ENCODE assay signal across 18 cellular contexts in genomic region chr2:32375228-32375892, GRCh38. TPM values are rescaled to one million over a fixed set of nuclear protein-coding genes. Genes with fewer than 3 reads are reported as not detected.
DNase-seq lines count a peak whose midpoint lies in the region; ATAC-seq, FAIRE-seq and TF ChIP-seq lines count a peak whose summit lies in the region.
"Had no signal": no experiment of that assay in that cellular context is flagged by ENCODE, and none has a peak within 500 bp of the region (broad histone marks: within the 10 kb centered on the region; RNA-seq: fewer than 3 reads in every experiment).

No MANE protein-coding gene starts in this region.

- H3K4me1 Mint-ChIP-seq in chondrocyte (ENCODE audit: low read depth) (peaks cover 50% of the 10 kb centered on the region), neural progenitor cell (peaks cover 4% of the 10 kb centered on the region)

- H3K9ac ChIP-seq in HepG2 (ENCODE audit: insufficient read depth, low read depth, low read length) (no peak overlapping the region), neural progenitor cell (no peak overlapping the region)

- no peak overlapping the region for H2AFZ ChIP-seq in HepG2 (ENCODE audit: low read length)
- no peak overlapping the region for H2AFZ ChIP-seq in neural progenitor cell (replicated peaks)

- H3K79me2 ChIP-seq in HepG2 (ENCODE audit: insufficient read depth, low read length) (peaks cover 94% of the 10 kb centered on the region), neural progenitor cell (ENCODE audit: low read depth) (peaks cover 97% of the 10 kb centered on the region)

- H3K9me3 ChIP-seq in HepG2 (ENCODE audit: low read length): no peaks in the 10 kb centered on the region
- no peaks in the 10 kb centered on the region for H3K9me3 ChIP-seq in right lobe of liver
- H3K9me3 ChIP-seq in HEK293 (ENCODE audit: control insufficient read depth, insufficient read depth, low read depth, low read length): no peaks in the 10 kb centered on the region
- no peaks in the 10 kb centered on the region for H3K9me3 ChIP-seq in neural progenitor cell (ENCODE audit: low read depth)
- H3K9me3 ChIP-seq: HAP-1, SJCRH30 had no signal

- TF ChIP-seq POLR2A in HepG2 (IDR thresholded peaks at IDR 0.05; ENCODE audit: insufficient read depth in 1 of 2, low read depth in 2 of 2, low read length in 2 of 2) (no peak), right lobe of liver (IDR thresholded peaks at IDR 0.05) (no peak)

- H3K27ac Mint-ChIP-seq in chondrocyte (ENCODE audit: unreplicated experiment): peak overlapping the region; percentile 32
- H3K27ac Mint-ChIP-seq in neural progenitor cell: no peak overlapping the region

- H3K4me3 ChIP-seq in HepG2 (replicated peaks in 1 of 3; ENCODE audit: insufficient read depth in 1 of 3, low read depth in 2 of 3, low read length in 3 of 3) (no peak overlapping the region), right lobe of liver (no peak overlapping the region), HEK293 (ENCODE audit: low read depth, low read length) (no peak overlapping the region), neural progenitor cell (no peak overlapping the region)
- H3K4me3 ChIP-seq: HAP-1, SJCRH30 had no signal

- no peaks in the 10 kb centered on the region for H3F3A ChIP-seq in neural progenitor cell (ENCODE audit: low read depth)

- H3K4me2 ChIP-seq in HepG2 (ENCODE audit: low read depth, low read length) (no peak overlapping the region), neural progenitor cell (no peak overlapping the region)

- H3K4me3 Mint-ChIP-seq in chondrocyte (ENCODE audit: unreplicated experiment) (no peak overlapping the region), neural progenitor cell (no peak overlapping the region)

- H3K4me1 ChIP-seq in HepG2 (ENCODE audit: insufficient read depth, low read length) (peaks cover 55% of the 10 kb centered on the region), right lobe of liver (peaks cover 0 to 49% (median 6%) of the 10 kb centered on the region in 4 donors), HEK293 (ENCODE audit: control insufficient read depth, insufficient read depth, low read length) (0 out of 2 replicates have a peak, but pooled peaks cover 5% of the 10 kb centered on the region), neural progenitor cell (peaks cover 9% of the 10 kb centered on the region)
- H3K4me1 ChIP-seq: HAP-1, SJCRH30 had no signal

- CTCF ChIA-PET in HepG2 (lab: Yijun Ruan, JAX; ENCODE audit: low intra/inter-chr PET ratio, low total read pairs) (no interaction called here), HEK293 (lab: Yijun Ruan, JAX) (interaction anchor here (0.6 kb wide), 1 partner anchor 51 kb away, joined by 3 read pairs; no protein-coding TSS in a partner anchor)

- in situ Hi-C loops in HepG2 (cut with HindIII; ENCODE audit: extremely low pct_ligation_motif_present, low pct_unique_long_range_greater_than_20kb): no loop called here

- WGBS in HepG2 (ENCODE audit: low lambda C conversion rate): 97% methylated on average over 12 of the region's 12 CpGs
- WGBS in right lobe of liver (ENCODE audit: insufficient coverage, low coverage, low lambda C conversion rate, missing lambda C conversion rate): 95% methylated on average over 11 of the region's 12 CpGs

- BruUV-seq in HepG2 (replicated peaks; lab: Mats Ljungman, UMichigan): no TSS peak

- H3K27me3 ChIP-seq in HepG2 (ENCODE audit: control insufficient read depth in 1 of 2, insufficient read depth in 2 of 2, low read length in 2 of 2): no peaks in the 10 kb centered on the region
- no peaks in the 10 kb centered on the region for H3K27me3 ChIP-seq in right lobe of liver
- H3K27me3 ChIP-seq in neural progenitor cell: no peaks in the 10 kb centered on the region
- H3K27me3 ChIP-seq: SJCRH30 had no signal

- no peak for TF ChIP-seq RAD21 in HepG2 (CRISPR knock-in tag; IDR thresholded peaks at IDR 0.05)

- FAIRE-seq in HepG2 (lab: Jason Lieb, UNC) (no peak), HTR-8/SVneo (lab: Jason Lieb, UNC) (no peak)

- POLR2A ChIA-PET in HepG2 (lab: Yijun Ruan, JAX): interaction anchor here (1.3 kb wide), 1 partner anchor 210 kb away, joined by 3 read pairs; the partner anchor contains the start of gene SLC30A6
- POLR2A ChIA-PET in HEK293 (lab: Yijun Ruan, JAX): no interaction called here

- no peak for ATAC-seq in HepG2
- ATAC-seq in right lobe of liver: no peak
- ATAC-seq in GM18907 (IDR thresholded peaks at IDR 0.05; ENCODE audit: unreplicated experiment): no peak

- DNase-seq in HepG2 (ENCODE audit: low spot score): no peak
- DNase-seq in right lobe of liver: no peak
- DNase-seq in chondrocyte (ENCODE audit: low spot score): no peak
- peak; percentile 16 for DNase-seq in neural progenitor cell (ENCODE audit: low spot score)
- DNase-seq in DMS79 treated with DMSO at 0.1 percent for 48 hours (lab: John Stamatoyannopoulos, UW): no peak
- no peak for DNase-seq in HTR-8/SVneo (ENCODE audit: insufficient read length, low spot score)
- DNase-seq: NCI-H1048, NCI-H1694, NCI-H2107, NCI-H345, NCI-H526 treated with DMSO at 0.1 percent for 48 hours, OCI-M1, SJCRH30 had no signal

- H3K27ac ChIP-seq in HepG2 (ENCODE audit: extremely low read length, insufficient read depth, low read length) (no peak overlapping the region), right lobe of liver (no peak overlapping the region), HEK293 (ENCODE audit: extremely low read depth, low read depth, low read length) (no peak overlapping the region), neural progenitor cell (no peak overlapping the region)
- H3K27ac ChIP-seq: C4-2B, RWPE1, SJCRH30 had no signal

- TF ChIP-seq EP300 in HepG2 (IDR thresholded peaks at IDR 0.05; ENCODE audit: low read depth in 2 of 2, low read length in 2 of 2): no peak
- no peak for TF ChIP-seq EP300 in HepG2 (CRISPR knock-in tag; IDR thresholded peaks at IDR 0.05; ENCODE audit: borderline replicate concordance)

- H4K20me1 ChIP-seq in HepG2 (ENCODE audit: insufficient read depth, low read length): peaks cover 64% of the 10 kb centered on the region
- peaks cover 32% of the 10 kb centered on the region for H4K20me1 ChIP-seq in neural progenitor cell (ENCODE audit: low read depth)

- no peaks in the 10 kb centered on the region for H3K27me3 Mint-ChIP-seq in chondrocyte (ENCODE audit: low read depth)
- H3K27me3 Mint-ChIP-seq in neural progenitor cell (ENCODE audit: insufficient read depth, low read depth): no peaks in the 10 kb centered on the region

- intact Hi-C loops in HepG2 (cut with micrococcal nuclease; ENCODE audit: unreplicated experiment) (no loop called here), right lobe of liver (cut with DNase I) (no loop called here)

- H3K36me3 ChIP-seq in HepG2 (replicated peaks in 1 of 2; ENCODE audit: control insufficient read depth in 1 of 2, insufficient read depth in 2 of 2, low read length in 2 of 2): peaks cover 0 to 4% of the 10 kb centered on the region in 2 experiments; a peak in 3 of 5 replicates
- H3K36me3 ChIP-seq in right lobe of liver: no peaks in the 10 kb centered on the region
- H3K36me3 ChIP-seq in HEK293 (ENCODE audit: control insufficient read depth in 2 of 2, insufficient read depth in 1 of 2, low read length in 2 of 2): peaks cover under 1 to 12% of the 10 kb centered on the region in 2 experiments
- H3K36me3 ChIP-seq in neural progenitor cell: no peaks in the 10 kb centered on the region

- H3K9me3 Mint-ChIP-seq in chondrocyte (ENCODE audit: low read depth) (no peaks in the 10 kb centered on the region), neural progenitor cell (peaks cover 5% of the 10 kb centered on the region)

- H3K36me3 Mint-ChIP-seq in chondrocyte (ENCODE audit: low read depth): peaks cover 1% of the 10 kb centered on the region
- peaks cover 19% of the 10 kb centered on the region for H3K36me3 Mint-ChIP-seq in neural progenitor cell

- TF ChIP-seq CTCF in HepG2 (CRISPR knock-in tag; IDR thresholded peaks at IDR 0.05): no peak
- no peak for TF ChIP-seq CTCF in right lobe of liver (IDR thresholded peaks at IDR 0.05)
- no peak for TF ChIP-seq CTCF in HEK293 (tag by site-specific recombination; IDR thresholded peaks at IDR 0.05)
- TF ChIP-seq CTCF in chondrocyte (IDR thresholded peaks at IDR 0.05): no peak
- no peak for TF ChIP-seq CTCF in neural progenitor cell (IDR thresholded peaks at IDR 0.05)

TF ChIP-seq in HepG2, 621 proteins besides CTCF, POLR2A, EP300 and RAD21 (continues in another document):
- TF ChIP-seq NCOA1 (CRISPR knock-in tag; IDR thresholded peaks at IDR 0.05) (no peak), GATA4 (IDR thresholded peaks at IDR 0.05; ENCODE audit: borderline replicate concordance, low read depth) (no peak), MAFF (IDR thresholded peaks at IDR 0.05; ENCODE audit: low read depth, low read length) (peak; percentile 38; the same call in 1 of the 2 replicates)

TF ChIP-seq in HEK293, 187 proteins besides CTCF, POLR2A, EP300 and RAD21 (continues in another document):
- no peak for TF ChIP-seq ZNF266 (tag by site-specific recombination; IDR thresholded peaks at IDR 0.05; ENCODE audit: low read depth)
- 0 out of 2 replicates have a peak, but pooled peaks have one; percentile 28 for TF ChIP-seq IKZF3 (tag by site-specific recombination; IDR thresholded peaks at IDR 0.05)

RNA-seq across cellular contexts. Expression of gene BIRC6, which starts 18.5 kb away (rescaled TPM):
- total RNA-seq in HepG2 (2016; rRNA removed; fragmentation: Illumina TruSeq; extraction: Trizol) (120 and 158 TPM in 2 replicates), right lobe of liver (10 to 100 TPM; 43.1 to 63.5 (median 47.2) TPM), chondrocyte (76.0 to 103 TPM (median 76.0 TPM) in 3 replicates), neural progenitor cell (ENCODE audit: low replicate concordance) (69.4 and 105 TPM in 2 replicates)
- 98.2 and 106 TPM in 2 replicates for total RNA-seq in HepG2 (2016; cell fraction: cytosol; rRNA removed; fragmentation: Illumina TruSeq; extraction: Trizol; ENCODE audit: low read depth)
- total RNA-seq in HepG2 (2016; cell fraction: insoluble cytoplasmic fraction; rRNA removed; fragmentation: Illumina TruSeq; extraction: Trizol): 111 and 153 TPM in 2 replicates
- 68.7 and 72.0 TPM in 2 replicates for total RNA-seq in HepG2 (2016; cell fraction: membrane; rRNA removed; fragmentation: Illumina TruSeq; extraction: Trizol)
- total RNA-seq in HepG2 (2016; cell fraction: nucleus; rRNA removed; fragmentation: Illumina TruSeq; extraction: Trizol): 178 and 187 TPM in 2 replicates
- 64.8 and 65.6 TPM in 2 replicates for polyA plus RNA-seq in HepG2 (2011; rRNA removed)
- 36.0 and 51.5 TPM in 2 replicates for polyA plus RNA-seq in HepG2 (2011; cell fraction: cytosol; rRNA removed)
- 98.6 and 106 TPM in 2 replicates for polyA plus RNA-seq in HepG2 (2011; cell fraction: nucleus; rRNA removed)
- polyA plus RNA-seq in HepG2 (2012): 42.2 and 47.8 TPM in 2 replicates
- 2.3 and 2.4 TPM in 2 replicates for polyA plus RNA-seq in HepG2 (2016; cell fraction: cytosol; fragmentation: Illumina TruSeq; extraction: Trizol; ENCODE audit: low read depth)
- polyA plus RNA-seq in HepG2 (2016; cell fraction: insoluble cytoplasmic fraction; fragmentation: Illumina TruSeq; extraction: Trizol; ENCODE audit: low read depth): 64.2 and 67.3 TPM in 2 replicates
- polyA plus RNA-seq in HepG2 (2016; cell fraction: membrane; fragmentation: Illumina TruSeq; extraction: Trizol; ENCODE audit: low read depth): 5.8 and 7.0 TPM in 2 replicates
- polyA plus RNA-seq in HepG2 (2016; cell fraction: nucleus; fragmentation: Illumina TruSeq; extraction: Trizol; ENCODE audit: insufficient read depth, low read depth): 59.4 and 64.8 TPM in 2 replicates
- polyA minus RNA-seq in HepG2 (2011; rRNA and poly(A)+ RNA removed; ENCODE audit: low replicate concordance): 673 and 951 TPM in 2 replicates
- polyA minus RNA-seq in HepG2 (2011; cell fraction: cytosol; rRNA and poly(A)+ RNA removed): 177 and 213 TPM in 2 replicates
- polyA minus RNA-seq in HepG2 (2011; cell fraction: nucleus; rRNA and poly(A)+ RNA removed): 675 and 750 TPM in 2 replicates

Comparison
In these comparisons a context has a peak if more than half of its experiments do, and no peak if none do; other contexts are left out.
1. Of the 63 proteins assayed by ChIP-seq in both HepG2 and HEK293: peak only in HepG2: none; only in HEK293: ZBTB8A, ZNF629 and ZNF792; in both: none; in neither: 60.